ENCODE assay signal across 10 cellular contexts in genomic region chr7:73423519-73424485, GRCh38. TPM values are rescaled to one million over a fixed set of nuclear protein-coding genes. Genes with fewer than 3 reads are reported as not detected.
DNase-seq lines count a peak whose midpoint lies in the region; ATAC-seq and TF ChIP-seq lines count a peak whose summit lies in the region.
"Had no signal": no experiment of that assay in that cellular context is flagged by ENCODE, and none has a peak within 500 bp of the region (broad histone marks: within the 10 kb centered on the region; RNA-seq: fewer than 3 reads in every experiment).

No MANE protein-coding gene starts in this region.

- 20 to 28% (median 25%) methylated on average over 30 to 52 of the region's 52 CpGs for WGBS in heart left ventricle, 4 donors

- DNase-seq in COLO829 (ENCODE audit: low spot score) (peak; percentile 79), NCI-H526 treated with DMSO at 0.1 percent for 48 hours (lab: John Stamatoyannopoulos, UW) (peak; percentile 15), heart left ventricle (no peak), progenitor cell of endocrine pancreas (ENCODE audit: low spot score, unreplicated experiment) (no peak), SIG-M5 treated with dmso at 0.1 percent for 504 hours (lab: John Stamatoyannopoulos, UW; ENCODE audit: unreplicated experiment) (no peak), NCI-H774 (lab: John Stamatoyannopoulos, UW) (no peak), NCI-H2171 (lab: John Stamatoyannopoulos, UW) (no peak), hepatic stellate cell (ENCODE audit: low spot score) (no peak)
- DNase-seq: COR-L47, Kasumi-1 had no signal

- H3K36me3 Mint-ChIP-seq in progenitor cell of endocrine pancreas (ENCODE audit: insufficient read depth) = no peaks in the 10 kb centered on the region

- peaks cover 0 to 5% (median 0%) of the 10 kb centered on the region in 9 donors for H3K27me3 ChIP-seq in heart left ventricle

- H3K4me1 Mint-ChIP-seq in progenitor cell of endocrine pancreas (ENCODE audit: low read depth) = peaks cover 5% of the 10 kb centered on the region

- no peaks in the 10 kb centered on the region for H3K9me3 Mint-ChIP-seq in progenitor cell of endocrine pancreas (ENCODE audit: low read depth)

- intact Hi-C loops in heart left ventricle (cut with DNase I) = no loop called here

- no peak for TF ChIP-seq POLR2A in heart left ventricle (IDR thresholded peaks at IDR 0.05)

- H3K4me3 ChIP-seq in heart left ventricle = peak overlapping the region in 11 of 12 donors; percentile 16 to 58 (median 43)

- TF ChIP-seq CTCF in heart left ventricle (IDR thresholded peaks at IDR 0.05) (no peak), progenitor cell of endocrine pancreas (IDR thresholded peaks at IDR 0.05; ENCODE audit: unreplicated experiment) (no peak)

- ATAC-seq in heart left ventricle = peak in 3 of 4 donors; percentile 57 to 70 (median 70)

- H3K4me1 ChIP-seq in heart left ventricle = peaks cover 0 to 13% (median 4%) of the 10 kb centered on the region in 12 donors

- H3K27ac Mint-ChIP-seq in progenitor cell of endocrine pancreas = peak overlapping the region; percentile 67

- no peaks in the 10 kb centered on the region for H3K36me3 ChIP-seq in heart left ventricle

- H3K9me3 ChIP-seq in heart left ventricle = no peaks in the 10 kb centered on the region

- no peak overlapping the region for H3K4me3 Mint-ChIP-seq in progenitor cell of endocrine pancreas (ENCODE audit: low read depth)

- no peaks in the 10 kb centered on the region for H3K27me3 Mint-ChIP-seq in progenitor cell of endocrine pancreas

- peak overlapping the region in 3 of 12 donors; percentile 39 to 71 (median 61) for H3K27ac ChIP-seq in heart left ventricle

RNA-seq across cellular contexts. Expression of gene FZD9, which starts 9.8 kb away (rescaled TPM):
- total RNA-seq in heart left ventricle (under 1 TPM in 6 of 9 donors, not detected in 3; 0.12 to 0.48 (median 0.28) TPM), progenitor cell of endocrine pancreas (1.6 and 1.8 TPM in 2 replicates)
- under 1 TPM; 0.15 to 0.82 TPM for polyA plus RNA-seq in heart left ventricle

Comparison
In these comparisons a context has a peak if more than half of its experiments do, and no peak if none do; other contexts are left out.
1. DNase-seq: peak in COLO829 (single experiment) and NCI-H526 treated with DMSO at 0.1 percent for 48 hours (single experiment); none in heart left ventricle (0 of 5), progenitor cell of endocrine pancreas (single experiment), SIG-M5 treated with dmso at 0.1 percent for 504 hours (single experiment), NCI-H774 (single experiment), NCI-H2171 (single experiment) and hepatic stellate cell (single experiment).